30 cellular contexts compared by ENCODE assay signal in the genomic region with DNA sequence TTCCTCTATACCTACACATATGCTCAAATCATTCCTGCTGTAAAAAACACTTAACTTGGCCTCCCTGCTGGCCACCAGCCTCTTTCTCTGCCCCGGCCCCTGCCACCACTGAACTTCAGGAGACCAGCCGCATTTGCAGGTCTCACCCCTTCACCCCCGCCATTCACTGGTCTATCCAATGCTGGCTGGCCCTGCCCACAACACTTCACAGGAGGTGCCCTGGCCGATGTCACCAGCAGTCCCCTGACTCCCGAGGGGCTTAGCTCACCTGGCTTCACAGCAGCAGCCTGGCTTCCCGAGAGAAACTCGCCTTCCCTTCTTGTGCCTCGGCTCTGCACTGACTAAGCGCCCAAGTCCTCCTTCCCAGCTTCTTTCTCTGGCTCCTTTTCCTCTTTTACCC. TPM values are rescaled to one million over a fixed set of nuclear protein-coding genes. Genes with fewer than 3 reads are reported as not detected.
"Had no signal": no experiment of that assay in that cellular context is flagged by ENCODE, and none has a peak within 500 bp of the region (broad histone marks: within the 10 kb centered on the region; RNA-seq: fewer than 3 reads in every experiment).

No MANE protein-coding gene starts in this region.

- H3K4me1 ChIP-seq: parathyroid adenoma, psoas muscle, right lobe of liver, sigmoid colon, suprapubic skin, testis, tibial artery, transverse colon, upper lobe of right lung, uterus had no signal

- H2AFZ ChIP-seq: parathyroid adenoma had no signal

- H3K36me3 Mint-ChIP-seq: naive thymus-derived CD8-positive, alpha-beta T cell; natural killer cell treated with Interleukin-12 subunit alpha and Interleukin-12 subunit beta and Interleukin-15 and Interleukin-18, amount 100 ng/mL, for 72 hours; stimulated activated memory B cell treated with anti-CD40 and anti-IgM and Interleukin-4, amounts not matched to agents 10 μg/mL and 1 μg/mL and 100 μg/mL, for 72 hours; type B pancreatic cell had no signal

- DNase-seq: naive thymus-derived CD8-positive, alpha-beta T cell; nephron progenitor cell; occipital lobe; ovary; posterior cingulate gyrus; psoas muscle; right cardiac atrium; right lobe of liver; sigmoid colon; small intestine; stimulated activated CD4-positive, alpha-beta T cell treated with anti-CD3 and anti-CD28 coated beads, Interleukin-15, amount 100 ng/mL, for 24 hours; stimulated activated CD4-positive, alpha-beta T cell treated with anti-CD3 and anti-CD28 coated beads, Interleukin-2, amount 100 ng/mL, for 24 hours; stimulated activated CD4-positive, alpha-beta T cell treated with anti-CD3 and anti-CD28 coated beads, Interleukin-2, amount 100 ng/mL, for 48 hours; stimulated activated CD4-positive, alpha-beta T cell treated with anti-CD3 and anti-CD28 coated beads, Interleukin-4, amount 100 ng/mL, for 24 hours; stimulated activated naive CD4-positive, alpha-beta T cell; stimulated activated naive CD8-positive, alpha-beta T cell treated with anti-CD3 and anti-CD28 coated beads, Interleukin-15, amount 100 ng/mL, for 72 hours; stimulated activated naive CD8-positive, alpha-beta T cell treated with anti-CD3 and anti-CD28 coated beads, Interleukin-15, Interleukin-2, amounts not matched to agents 100 U/mL and 50 U/mL, for 24 hours; substantia nigra; testis; tibial artery; transverse colon; upper lobe of right lung; uterus had no signal

- H3K9ac ChIP-seq: parathyroid adenoma had no signal

- H3K79me2 ChIP-seq: parathyroid adenoma had no signal

- ATAC-seq: naive thymus-derived CD8-positive, alpha-beta T cell; natural killer cell treated with Interleukin-12 subunit alpha and Interleukin-12 subunit beta and Interleukin-15 and Interleukin-18, amount 100 ng/mL, for 72 hours; psoas muscle; right cardiac atrium; right lobe of liver; stimulated activated memory B cell treated with anti-CD40 and anti-IgM and Interleukin-4, amounts not matched to agents 10 μg/mL and 1 μg/mL and 100 μg/mL, for 72 hours; stimulated activated naive CD8-positive, alpha-beta T cell treated with anti-CD3 and anti-CD28 coated beads, Interleukin-15, amount 100 ng/mL, for 72 hours; stimulated activated naive CD8-positive, alpha-beta T cell treated with anti-CD3 and anti-CD28 coated beads, Interleukin-15, Interleukin-2, amounts not matched to agents 100 U/mL and 50 U/mL, for 24 hours; upper lobe of right lung had no signal

- H3K27ac ChIP-seq: ovary, parathyroid adenoma, psoas muscle, right lobe of liver, sigmoid colon, suprapubic skin, testis, tibial artery, transverse colon, upper lobe of right lung, uterus had no signal

- H3K4me1 Mint-ChIP-seq: naive thymus-derived CD8-positive, alpha-beta T cell; stimulated activated memory B cell treated with anti-CD40 and anti-IgM and Interleukin-4, amounts not matched to agents 10 μg/mL and 1 μg/mL and 100 μg/mL, for 72 hours; stimulated activated naive CD8-positive, alpha-beta T cell treated with anti-CD3 and anti-CD28 coated beads, Interleukin-15, amount 100 ng/mL, for 72 hours had no signal

- H3K36me3 ChIP-seq: ovary, right lobe of liver, sigmoid colon, suprapubic skin, tibial artery, transverse colon, upper lobe of right lung, uterus had no signal

- H3K4me3 Mint-ChIP-seq: naive thymus-derived CD8-positive, alpha-beta T cell; natural killer cell treated with Interleukin-12 subunit alpha and Interleukin-12 subunit beta and Interleukin-15 and Interleukin-18, amount 100 ng/mL, for 72 hours; nephron progenitor cell; neural crest cell; stimulated activated memory B cell treated with anti-CD40 and anti-IgM and Interleukin-4, amounts not matched to agents 10 μg/mL and 1 μg/mL and 100 μg/mL, for 72 hours; stimulated activated naive CD8-positive, alpha-beta T cell treated with anti-CD3 and anti-CD28 coated beads, Interleukin-15, amount 100 ng/mL, for 72 hours; type B pancreatic cell had no signal

- H3K27ac Mint-ChIP-seq: natural killer cell treated with Interleukin-12 subunit alpha and Interleukin-12 subunit beta and Interleukin-15 and Interleukin-18, amount 100 ng/mL, for 72 hours; nephron progenitor cell; progenitor cell of endocrine pancreas; stimulated activated memory B cell treated with anti-CD40 and anti-IgM and Interleukin-4, amounts not matched to agents 10 μg/mL and 1 μg/mL and 100 μg/mL, for 72 hours; type B pancreatic cell had no signal

- H3K9me3 Mint-ChIP-seq: naive thymus-derived CD8-positive, alpha-beta T cell; natural killer cell treated with Interleukin-12 subunit alpha and Interleukin-12 subunit beta and Interleukin-15 and Interleukin-18, amount 100 ng/mL, for 72 hours; nephron progenitor cell; neural crest cell; stimulated activated memory B cell treated with anti-CD40 and anti-IgM and Interleukin-4, amounts not matched to agents 10 μg/mL and 1 μg/mL and 100 μg/mL, for 72 hours; stimulated activated naive CD8-positive, alpha-beta T cell treated with anti-CD3 and anti-CD28 coated beads, Interleukin-15, amount 100 ng/mL, for 72 hours; type B pancreatic cell had no signal

- H3K9me3 ChIP-seq: ovary, psoas muscle, right lobe of liver, sigmoid colon, suprapubic skin, testis, tibial artery, transverse colon, upper lobe of right lung, uterus had no signal

- H3K4me3 ChIP-seq: ovary, psoas muscle, right lobe of liver, sigmoid colon, suprapubic skin, testis, tibial artery, transverse colon, upper lobe of right lung, uterus had no signal

- H3K27me3 ChIP-seq: ovary, right lobe of liver, sigmoid colon, suprapubic skin, testis, transverse colon, upper lobe of right lung, uterus had no signal

RNA-seq across cellular contexts. Expression of a gene that starts 7.5 kb away (rescaled TPM):
- total RNA-seq: natural killer cell treated with Interleukin-12 subunit alpha and Interleukin-12 subunit beta and Interleukin-15 and Interleukin-18, amount 100 ng/mL, for 72 hours had no signal
